18 cellular contexts compared by ENCODE assay signal in the genomic region with DNA sequence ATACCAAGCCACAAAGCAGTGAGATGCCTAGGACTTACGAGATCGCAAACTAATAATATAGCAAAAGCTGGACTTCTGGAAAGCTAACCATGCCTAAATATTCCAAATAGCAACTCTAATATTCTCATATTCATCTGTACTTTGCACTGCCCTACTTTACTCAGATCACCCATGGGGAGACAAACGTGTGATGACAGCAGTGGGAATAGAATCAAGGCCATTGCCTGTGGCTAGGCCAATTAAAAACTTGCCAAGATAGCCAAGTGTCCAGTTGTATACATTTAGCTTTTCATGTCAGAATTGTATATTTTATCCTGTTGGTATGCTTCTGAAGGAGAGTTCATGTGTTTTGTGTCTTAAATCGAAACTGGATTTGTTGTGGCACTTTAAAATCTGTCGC. TPM values are rescaled to one million over a fixed set of nuclear protein-coding genes. Genes with fewer than 3 reads are reported as not detected.
DNase-seq lines count a peak whose midpoint lies in the region; ATAC-seq and TF ChIP-seq lines count a peak whose summit lies in the region.
"Had no signal": no experiment of that assay in that cellular context is flagged by ENCODE, and none has a peak within 500 bp of the region (broad histone marks: within the 10 kb centered on the region; RNA-seq: fewer than 3 reads in every experiment).

No MANE protein-coding gene starts in this region.

- peak overlapping the region; percentile 93 for H3K4me3 Mint-ChIP-seq in osteocyte (ENCODE audit: unreplicated experiment)

- H3K9me3 Mint-ChIP-seq in osteocyte (ENCODE audit: unreplicated experiment) = peaks cover 7% of the 10 kb centered on the region

- peak; percentile 11 for DNase-seq in AG20443 (ENCODE audit: low spot score)
- DNase-seq in MM.1S = no peak
- DNase-seq in osteocyte (ENCODE audit: extremely low spot score, unreplicated experiment) = no peak
- DNase-seq in COLO668 (lab: John Stamatoyannopoulos, UW; ENCODE audit: unreplicated experiment) = no peak
- no peak for DNase-seq in GM20000 (ENCODE audit: low spot score)
- DNase-seq in DMS 273 treated with DMSO at 0.1 percent for 48 hours (lab: John Stamatoyannopoulos, UW) = no peak
- DNase-seq: activated CD8-positive, alpha-beta memory T cell treated with anti-CD3 and anti-CD28 coated beads, Interleukin-2, amount 50 U/mL, for 48 hours; mammary epithelial cell; MG63; NCI-H2107; pancreas; upper lobe of right lung had no signal

- 0 out of 2 replicates have a peak overlapping the region, but pooled peaks have one; percentile 87 for H2AFZ ChIP-seq in MM.1S (ENCODE audit: low read length)

- no peaks in the 10 kb centered on the region for H3K27me3 ChIP-seq in MM.1S (replicated peaks; ENCODE audit: insufficient read depth, low read length)
- no peaks in the 10 kb centered on the region for H3K27me3 ChIP-seq in endocrine pancreas (ENCODE audit: control insufficient read depth, insufficient read depth, low read length)
- H3K27me3 ChIP-seq: BLaER1 treated with 17β-estradiol and CSF1 and Interleukin-3, amounts not matched to agents 10 nM and 100 nM; MG63; pancreas; upper lobe of right lung had no signal

- H3K9ac ChIP-seq in MM.1S (ENCODE audit: low read length) = no peak overlapping the region
- no peak overlapping the region for H3K9ac ChIP-seq in endocrine pancreas (ENCODE audit: control insufficient read depth, insufficient read depth, low read length)

- H4K20me1 ChIP-seq in MM.1S (ENCODE audit: insufficient read depth, low read length) = no peaks in the 10 kb centered on the region
- H4K20me1 ChIP-seq: BLaER1 treated with 17β-estradiol and CSF1 and Interleukin-3, amounts not matched to agents 10 nM and 100 nM had no signal

- H3K4me1 Mint-ChIP-seq in osteocyte (ENCODE audit: unreplicated experiment) = peaks cover 62% of the 10 kb centered on the region

- TF ChIP-seq CTCF in MM.1S (IDR thresholded peaks at IDR 0.05; ENCODE audit: low read length) (no peak), osteocyte (IDR thresholded peaks at IDR 0.05) (no peak), GM20000 (IDR thresholded peaks at IDR 0.05; ENCODE audit: extremely low read depth, missing control alignments) (no peak)

- no peak overlapping the region for H3K4me2 ChIP-seq in MM.1S (ENCODE audit: low read depth, low read length)

- H3K9me3 ChIP-seq in MM.1S (replicated peaks; ENCODE audit: insufficient read depth, low read length) = no peaks in the 10 kb centered on the region
- no peaks in the 10 kb centered on the region for H3K9me3 ChIP-seq in endocrine pancreas (ENCODE audit: control insufficient read depth, low read length)
- H3K9me3 ChIP-seq: MG63, pancreas, upper lobe of right lung had no signal

- H3K27ac ChIP-seq in MM.1S (ENCODE audit: low read length) = no peak overlapping the region

- H3K79me2 ChIP-seq in MM.1S (ENCODE audit: low read length) = no peaks in the 10 kb centered on the region

- peaks cover 12% of the 10 kb centered on the region for H3F3A ChIP-seq in MM.1S (ENCODE audit: insufficient read depth, low read length)

- H3K9me2 ChIP-seq in MM.1S (replicated peaks; ENCODE audit: insufficient read depth, low read length) = no peaks in the 10 kb centered on the region

- H3K4me3 ChIP-seq in MM.1S (ENCODE audit: low read length) (no peak overlapping the region), endocrine pancreas (ENCODE audit: control insufficient read depth, insufficient read depth, low read length) (peak overlapping the region; percentile 92)

- peak overlapping the region; percentile 97 for H3K27ac Mint-ChIP-seq in osteocyte (ENCODE audit: unreplicated experiment)

- no peaks in the 10 kb centered on the region for H3K27me3 Mint-ChIP-seq in osteocyte (ENCODE audit: unreplicated experiment)

- no peaks in the 10 kb centered on the region for H3K36me3 Mint-ChIP-seq in osteocyte (ENCODE audit: unreplicated experiment)

- no peak for ATAC-seq in HG03520 (IDR thresholded peaks at IDR 0.05; ENCODE audit: unreplicated experiment)
- ATAC-seq: activated CD4-positive, CD25-positive, alpha-beta regulatory T cell treated with anti-CD3 and anti-CD28 coated beads, Interleukin-2, amount 50 U/mL, for 24 hours; upper lobe of right lung had no signal

- H3K4me1 ChIP-seq in MM.1S (ENCODE audit: low read length) = peaks cover 13% of the 10 kb centered on the region
- H3K4me1 ChIP-seq in endocrine pancreas (ENCODE audit: control insufficient read depth, insufficient read depth, low read length) = peaks cover 19% of the 10 kb centered on the region
- H3K4me1 ChIP-seq: pancreas, upper lobe of right lung had no signal

- H3K36me3 ChIP-seq in MM.1S (replicated peaks; ENCODE audit: insufficient read depth, low read length) = no peaks in the 10 kb centered on the region
- H3K36me3 ChIP-seq in endocrine pancreas (ENCODE audit: control insufficient read depth, insufficient read depth, low read length) = no peaks in the 10 kb centered on the region
- H3K36me3 ChIP-seq: BLaER1 treated with 17β-estradiol and CSF1 and Interleukin-3, amounts not matched to agents 10 nM and 100 nM; MG63; pancreas; upper lobe of right lung had no signal

RNA-seq across cellular contexts. Expression of gene CEP126, which starts 1.2 kb away (rescaled TPM):
- 8.9 and 9.6 TPM in 2 replicates for total RNA-seq in osteocyte

RNA-seq across cellular contexts. Expression of gene ANGPTL5, which starts 2.7 kb away (rescaled TPM):
- total RNA-seq in osteocyte = 2.4 and 2.9 TPM in 2 replicates
- total RNA-seq: dermis blood vessel endothelial cell, HT-29, mammary epithelial cell had no signal
